ENCODE assay signal across 8 cellular contexts in genomic region chrX:19372170-19373033, GRCh38. TPM values are rescaled to one million over a fixed set of nuclear protein-coding genes. Genes with fewer than 3 reads are reported as not detected.
DNase-seq lines count a peak whose midpoint lies in the region; ATAC-seq and TF ChIP-seq lines count a peak whose summit lies in the region.

No MANE protein-coding gene starts in this region.

- H3K9ac ChIP-seq in colonic mucosa (ENCODE audit: low read depth in 2 of 2, low read length in 2 of 2), result no peak overlapping the region

- H3K27ac ChIP-seq in colonic mucosa, result no peak overlapping the region

- TF ChIP-seq CTCF in colonic mucosa (IDR thresholded peaks at IDR 0.05), result peak; percentile 59

- H3K4me3 ChIP-seq in GM08714 (ENCODE audit: low read length), result peak overlapping the region; percentile 12; the same call in 1 of the 2 replicates
- H3K4me3 ChIP-seq in colonic mucosa, result peak overlapping the region; percentile 25

- no peaks in the 10 kb centered on the region for H3K36me3 ChIP-seq in colonic mucosa

- no peaks in the 10 kb centered on the region for H3K4me1 ChIP-seq in colonic mucosa

- ATAC-seq in HG02759 (IDR thresholded peaks at IDR 0.05; ENCODE audit: unreplicated experiment), result peak; percentile 77
- ATAC-seq in GM19467 (IDR thresholded peaks at IDR 0.05; ENCODE audit: unreplicated experiment), result no peak

- intact Hi-C loops in colonic mucosa (cut with DNase I), result loop anchor here (5.0 kb wide), 2 partner anchors 160 to 365 kb away; no protein-coding TSS in a partner anchor

- H3K9me3 ChIP-seq in colonic mucosa, result no peaks in the 10 kb centered on the region

- H3K27me3 ChIP-seq in colonic mucosa, result no peaks in the 10 kb centered on the region

- DNase-seq in NCI-H2171 treated with DMSO at 0.1 percent for 48 hours (lab: John Stamatoyannopoulos, UW) (peak; percentile 69), colonic mucosa (peak; percentile 67), left kidney (ENCODE audit: low read depth, low spot score) (peak; percentile 86)
- DNase-seq in activated CD4-positive, alpha-beta T cell treated with anti-CD3 and anti-CD28 coated beads for 4 hours, result peak; percentile 48 to 59
- peak; percentile 68 for DNase-seq in stimulated activated CD4-positive, alpha-beta T cell treated with anti-CD3 and anti-CD28 coated beads, Interleukin-1b, Interleukin-23, amount 100 ng/mL, for 48 hours

RNA-seq across cellular contexts. Expression of gene PDHA1, which starts 28.7 kb away (rescaled TPM):
- 100 to 1,000 TPM; 374 to 378 TPM for total RNA-seq in colonic mucosa
